In the genomic region with DNA sequence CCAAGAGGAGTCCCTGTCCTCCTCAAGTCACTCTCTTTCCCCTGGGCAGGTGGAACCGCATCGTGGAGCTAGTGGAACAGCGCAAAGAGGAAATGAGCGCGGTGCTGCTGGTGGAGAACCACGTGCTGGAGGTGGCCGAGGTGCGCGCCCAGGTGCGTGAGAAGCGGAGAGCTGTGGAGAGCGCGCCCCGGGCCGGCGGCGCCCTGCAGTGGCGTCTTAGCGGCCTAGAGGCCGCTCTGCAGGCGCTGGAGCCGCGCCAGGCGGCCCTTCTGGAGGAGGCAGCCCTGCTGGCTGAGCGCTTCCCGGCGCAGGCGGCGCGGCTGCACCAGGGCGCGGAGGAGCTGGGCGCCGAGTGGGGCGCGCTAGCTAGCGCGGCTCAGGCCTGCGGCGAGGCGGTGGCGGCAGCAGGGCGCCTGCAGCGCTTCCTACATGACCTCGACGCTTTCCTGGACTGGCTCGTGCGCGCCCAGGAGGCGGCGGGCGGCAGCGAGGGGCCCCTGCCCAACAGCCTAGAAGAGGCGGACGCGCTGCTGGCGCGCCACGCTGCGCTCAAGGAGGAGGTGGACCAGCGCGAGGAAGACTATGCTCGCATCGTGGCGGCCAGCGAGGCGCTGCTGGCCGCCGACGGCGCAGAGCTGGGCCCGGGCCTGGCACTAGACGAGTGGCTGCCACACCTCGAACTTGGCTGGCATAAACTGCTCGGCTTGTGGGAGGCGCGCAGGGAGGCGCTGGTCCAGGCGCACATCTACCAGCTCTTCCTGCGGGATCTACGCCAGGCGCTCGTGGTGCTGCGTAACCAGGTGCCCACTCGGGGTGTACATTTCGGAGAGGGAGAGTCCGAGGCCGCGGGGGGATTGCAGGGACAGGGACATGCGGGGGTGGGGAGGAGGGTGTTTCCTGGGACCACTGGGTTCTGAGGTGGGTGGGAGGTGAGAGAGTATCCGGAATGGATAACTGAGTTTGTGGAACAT, we compare ENCODE assay signal across 1 cellular context.
TF ChIP-seq lines count a peak whose summit lies in the region.

No MANE protein-coding gene starts in this region.

TF ChIP-seq in HEK293, 187 proteins besides CTCF, POLR2A, EP300 and RAD21 (continued from another document):
- TF ChIP-seq, protein P1, sequence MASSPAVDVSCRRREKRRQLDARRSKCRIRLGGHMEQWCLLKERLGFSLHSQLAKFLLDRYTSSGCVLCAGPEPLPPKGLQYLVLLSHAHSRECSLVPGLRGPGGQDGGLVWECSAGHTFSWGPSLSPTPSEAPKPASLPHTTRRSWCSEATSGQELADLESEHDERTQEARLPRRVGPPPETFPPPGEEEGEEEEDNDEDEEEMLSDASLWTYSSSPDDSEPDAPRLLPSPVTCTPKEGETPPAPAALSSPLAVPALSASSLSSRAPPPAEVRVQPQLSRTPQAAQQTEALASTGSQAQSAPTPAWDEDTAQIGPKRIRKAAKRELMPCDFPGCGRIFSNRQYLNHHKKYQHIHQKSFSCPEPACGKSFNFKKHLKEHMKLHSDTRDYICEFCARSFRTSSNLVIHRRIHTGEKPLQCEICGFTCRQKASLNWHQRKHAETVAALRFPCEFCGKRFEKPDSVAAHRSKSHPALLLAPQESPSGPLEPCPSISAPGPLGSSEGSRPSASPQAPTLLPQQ (tag by site-specific recombination; IDR thresholded peaks at IDR 0.05) = peak; percentile 56; the same call in 1 of the 2 replicates
- TF ChIP-seq, protein P2, sequence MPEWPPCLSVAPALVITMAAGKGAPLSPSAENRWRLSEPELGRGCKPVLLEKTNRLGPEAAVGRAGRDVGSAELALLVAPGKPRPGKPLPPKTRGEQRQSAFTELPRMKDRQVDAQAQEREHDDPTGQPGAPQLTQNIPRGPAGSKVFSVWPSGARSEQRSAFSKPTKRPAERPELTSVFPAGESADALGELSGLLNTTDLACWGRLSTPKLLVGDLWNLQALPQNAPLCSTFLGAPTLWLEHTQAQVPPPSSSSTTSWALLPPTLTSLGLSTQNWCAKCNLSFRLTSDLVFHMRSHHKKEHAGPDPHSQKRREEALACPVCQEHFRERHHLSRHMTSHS (tag by site-specific recombination; IDR thresholded peaks at IDR 0.05) = no peak
- 0 out of 2 replicates have a peak, but pooled peaks have one; percentile 27 for TF ChIP-seq ZNF600 (tag by site-specific recombination; IDR thresholded peaks at IDR 0.05)
- TF ChIP-seq KLF8 (tag by site-specific recombination; IDR thresholded peaks at IDR 0.05) = no peak
- TF ChIP-seq ZNF707 (tag by site-specific recombination; IDR thresholded peaks at IDR 0.05) = no peak
- peak; percentile 23; the same call in 1 of the 2 replicates for TF ChIP-seq ZBTB20 (tag by site-specific recombination; IDR thresholded peaks at IDR 0.05)
- no peak for TF ChIP-seq ZNF114 (tag by site-specific recombination; IDR thresholded peaks at IDR 0.05)
- TF ChIP-seq, protein P3, sequence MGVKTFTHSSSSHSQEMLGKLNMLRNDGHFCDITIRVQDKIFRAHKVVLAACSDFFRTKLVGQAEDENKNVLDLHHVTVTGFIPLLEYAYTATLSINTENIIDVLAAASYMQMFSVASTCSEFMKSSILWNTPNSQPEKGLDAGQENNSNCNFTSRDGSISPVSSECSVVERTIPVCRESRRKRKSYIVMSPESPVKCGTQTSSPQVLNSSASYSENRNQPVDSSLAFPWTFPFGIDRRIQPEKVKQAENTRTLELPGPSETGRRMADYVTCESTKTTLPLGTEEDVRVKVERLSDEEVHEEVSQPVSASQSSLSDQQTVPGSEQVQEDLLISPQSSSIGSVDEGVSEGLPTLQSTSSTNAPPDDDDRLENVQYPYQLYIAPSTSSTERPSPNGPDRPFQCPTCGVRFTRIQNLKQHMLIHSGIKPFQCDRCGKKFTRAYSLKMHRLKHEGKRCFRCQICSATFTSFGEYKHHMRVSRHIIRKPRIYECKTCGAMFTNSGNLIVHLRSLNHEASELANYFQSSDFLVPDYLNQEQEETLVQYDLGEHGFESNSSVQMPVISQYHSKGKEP (tag by site-specific recombination; IDR thresholded peaks at IDR 0.05) = 0 out of 2 replicates have a peak, but pooled peaks have one; percentile 49
- TF ChIP-seq ZNF785 (tag by site-specific recombination; IDR thresholded peaks at IDR 0.05) = no peak
- 0 out of 2 replicates have a peak, but pooled peaks have one; percentile 34 for TF ChIP-seq ZFP37 (tag by site-specific recombination; IDR thresholded peaks at IDR 0.05)
- TF ChIP-seq SETDB1 (IDR thresholded peaks at IDR 0.05; ENCODE audit: insufficient read length, low read length) = no peak
- TF ChIP-seq, protein P4, sequence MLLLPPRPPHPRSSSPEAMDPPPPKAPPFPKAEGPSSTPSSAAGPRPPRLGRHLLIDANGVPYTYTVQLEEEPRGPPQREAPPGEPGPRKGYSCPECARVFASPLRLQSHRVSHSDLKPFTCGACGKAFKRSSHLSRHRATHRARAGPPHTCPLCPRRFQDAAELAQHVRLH (tag by site-specific recombination; IDR thresholded peaks at IDR 0.05) = no peak
- TF ChIP-seq SCRT2 (tag by site-specific recombination; IDR thresholded peaks at IDR 0.05) = no peak
- TF ChIP-seq ZNF302 (tag by site-specific recombination; IDR thresholded peaks at IDR 0.05; ENCODE audit: low read depth) = no peak
- TF ChIP-seq ZEB2 (tag by site-specific recombination; IDR thresholded peaks at IDR 0.05) = no peak
- peak; percentile 60 for TF ChIP-seq ZIC2 (tag by site-specific recombination; IDR thresholded peaks at IDR 0.05)
- TF ChIP-seq, protein P5, sequence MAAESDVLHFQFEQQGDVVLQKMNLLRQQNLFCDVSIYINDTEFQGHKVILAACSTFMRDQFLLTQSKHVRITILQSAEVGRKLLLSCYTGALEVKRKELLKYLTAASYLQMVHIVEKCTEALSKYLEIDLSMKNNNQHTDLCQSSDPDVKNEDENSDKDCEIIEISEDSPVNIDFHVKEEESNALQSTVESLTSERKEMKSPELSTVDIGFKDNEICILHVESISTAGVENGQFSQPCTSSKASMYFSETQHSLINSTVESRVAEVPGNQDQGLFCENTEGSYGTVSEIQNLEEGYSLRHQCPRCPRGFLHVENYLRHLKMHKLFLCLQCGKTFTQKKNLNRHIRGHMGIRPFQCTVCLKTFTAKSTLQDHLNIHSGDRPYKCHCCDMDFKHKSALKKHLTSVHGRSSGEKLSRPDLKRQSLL (tag by site-specific recombination; IDR thresholded peaks at IDR 0.05) = peak; percentile 87
- TF ChIP-seq IKZF3 (tag by site-specific recombination; IDR thresholded peaks at IDR 0.05) = 0 out of 2 replicates have a peak, but pooled peaks have one; percentile 29
- TF ChIP-seq ZNF558 (tag by site-specific recombination; IDR thresholded peaks at IDR 0.05) = no peak
- no peak for TF ChIP-seq ZNF366 (tag by site-specific recombination; conservative IDR thresholded peaks at IDR 0.05)
- TF ChIP-seq ZNF747 (tag by site-specific recombination; IDR thresholded peaks at IDR 0.05) = no peak
- TF ChIP-seq ZNF362 (tag by site-specific recombination; IDR thresholded peaks at IDR 0.05) = no peak
- TF ChIP-seq ZBTB26 (tag by site-specific recombination; optimal IDR thresholded peaks at IDR 0.05) = peak; percentile 51
- peak; percentile 72 for TF ChIP-seq ZNF449 (tag by site-specific recombination; IDR thresholded peaks at IDR 0.05)
- TF ChIP-seq ZNF133 (tag by site-specific recombination; IDR thresholded peaks at IDR 0.05) = no peak
- TF ChIP-seq ZNF175 (tag by site-specific recombination; IDR thresholded peaks at IDR 0.05) = no peak
- peak; percentile 57 for TF ChIP-seq ZBTB8A (tag by site-specific recombination; IDR thresholded peaks at IDR 0.05)
- TF ChIP-seq FEZF1 (tag by site-specific recombination; IDR thresholded peaks at IDR 0.05) = no peak
- TF ChIP-seq HOXA7 (CRISPR knock-in tag; IDR thresholded peaks at IDR 0.05; ENCODE audit: borderline replicate concordance) = no peak
